1 cellular context compared by ENCODE assay signal in the genomic region with DNA sequence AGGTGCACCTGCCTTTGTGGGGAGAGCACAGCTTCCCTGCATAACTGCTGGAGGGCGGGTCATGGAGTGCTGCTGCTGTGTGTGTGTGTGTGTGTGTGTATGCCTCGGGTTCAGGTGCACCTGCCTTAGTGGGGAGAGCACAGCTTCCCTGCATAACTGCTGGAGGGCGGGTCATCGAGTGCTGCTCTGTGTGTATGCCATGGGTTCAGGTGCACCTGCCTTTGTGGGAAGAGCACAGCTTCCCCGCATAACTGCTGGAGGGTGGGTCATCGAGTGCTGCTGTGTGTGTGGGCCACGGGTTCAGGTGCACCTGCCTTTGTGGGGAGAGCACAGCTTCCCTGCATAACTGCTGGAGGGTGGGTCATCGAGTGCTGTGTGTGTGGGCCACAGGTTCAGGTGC. TPM values are rescaled to one million over a fixed set of nuclear protein-coding genes. Genes with fewer than 3 reads are reported as not detected.
"Had no signal": no experiment of that assay in that cellular context is flagged by ENCODE, and none has a peak within 500 bp of the region (broad histone marks: within the 10 kb centered on the region; RNA-seq: fewer than 3 reads in every experiment).

No MANE protein-coding gene starts in this region.

RNA-seq across cellular contexts. Expression of gene AHRR, which starts 19.1 kb away (rescaled TPM):
- total RNA-seq: ascending aorta had no signal
